In the genomic region with DNA sequence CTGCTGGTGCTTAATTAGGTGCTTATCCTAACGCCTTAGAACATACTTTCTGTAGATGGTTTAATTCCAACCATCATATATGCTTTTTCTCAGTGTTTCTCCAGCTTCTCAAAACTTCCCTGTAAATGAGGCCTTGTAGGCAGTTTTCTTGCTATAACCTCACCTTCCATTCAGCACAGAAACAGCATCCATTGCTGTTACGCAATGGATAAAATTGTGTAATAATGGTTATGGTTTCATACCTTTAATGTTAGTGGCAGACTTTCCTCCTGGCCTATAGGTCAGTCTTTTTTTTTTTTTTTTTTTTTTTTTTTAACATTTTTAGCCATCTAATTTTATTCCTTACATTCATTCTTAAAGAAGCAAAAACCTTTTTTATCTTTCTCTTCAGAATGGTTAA, we compare ENCODE assay signal across 25 cellular contexts.
DNase-seq lines count a peak whose midpoint lies in the region; ATAC-seq, FAIRE-seq and TF ChIP-seq lines count a peak whose summit lies in the region.
"Had no signal": no experiment of that assay in that cellular context is flagged by ENCODE, and none has a peak within 500 bp of the region (broad histone marks: within the 10 kb centered on the region; RNA-seq: fewer than 3 reads in every experiment).

No MANE protein-coding gene starts in this region.

- POLR2A ChIA-PET in H1 (lab: Charles Lee; ENCODE audit: partially characterized antibody): no interaction called here

- CTCF ChIA-PET in H1 (lab: Charles Lee; ENCODE audit: partially characterized antibody): no interaction called here

- DNase-seq in NCI-H2107 treated with DMSO at 0.1 percent for 48 hours (lab: John Stamatoyannopoulos, UW; ENCODE audit: unreplicated experiment): peak; percentile 9
- DNase-seq in NCI-H2107 (lab: John Stamatoyannopoulos, UW): no peak
- DNase-seq in NCI-H510A (lab: John Stamatoyannopoulos, UW): peak; percentile 5
- DNase-seq in H1 (ENCODE audit: low read depth in 1 of 2, low spot score in 2 of 2): no peak
- DNase-seq in glomerular visceral epithelial cell (ENCODE audit: extremely low spot score): peak; percentile 2
- no peak for DNase-seq in psoas muscle
- DNase-seq in epidermal melanocyte (ENCODE audit: insufficient read length, low spot score): no peak
- DNase-seq: 8988T; CD4-positive, alpha-beta memory T cell; DND-41; GM23248; HCEC 1CT; MV-4-11; NCI-H1694; NCI-H2081; NCI-H446 treated with DMSO at 0.1 percent for 48 hours; NCI-H774; NK-92 treated with Interleukin-12 subunit alpha and Interleukin-12 subunit beta, amount 100 ng/mL, for 24 hours; T-cell had no signal

- H3K9me3 ChIP-seq in H1 (ENCODE audit: insufficient read depth in 2 of 2, low read depth in 1 of 2, low read length in 1 of 2) (no peaks in the 10 kb centered on the region), psoas muscle (no peaks in the 10 kb centered on the region)

- H3K27me3 ChIP-seq in H1 (replicated peaks in 1 of 4; ENCODE audit: control insufficient read depth in 3 of 4, extremely low read depth in 1 of 4, insufficient read depth in 3 of 4, low read length in 3 of 4): no peaks in the 10 kb centered on the region
- no peaks in the 10 kb centered on the region for H3K27me3 ChIP-seq in psoas muscle (ENCODE audit: insufficient read depth in 3 of 3, low read length in 2 of 3)
- H3K27me3 ChIP-seq: BLaER1 treated with 17β-estradiol and CSF1 and Interleukin-3, amounts not matched to agents 10 nM and 100 nM had no signal

- no peaks in the 10 kb centered on the region for H4K20me1 ChIP-seq in H1 (replicated peaks in 1 of 2; ENCODE audit: control insufficient read depth in 1 of 2, insufficient read depth in 2 of 2, low read length in 2 of 2)
- H4K20me1 ChIP-seq: BLaER1 treated with 17β-estradiol and CSF1 and Interleukin-3, amounts not matched to agents 10 nM and 100 nM had no signal

- H3K4me1 ChIP-seq in H1 (replicated peaks in 1 of 4; ENCODE audit: control insufficient read depth in 3 of 4, insufficient read depth in 4 of 4, low read length in 3 of 4) (no peaks in the 10 kb centered on the region), psoas muscle (no peaks in the 10 kb centered on the region)
- H3K4me1 ChIP-seq: BLaER1 treated with 17β-estradiol and CSF1 and Interleukin-3, amounts not matched to agents 10 nM and 100 nM had no signal

- no peaks in the 10 kb centered on the region for H3K79me2 ChIP-seq in H1 (ENCODE audit: control insufficient read depth in 1 of 2, insufficient read depth in 2 of 2, low read length in 2 of 2)

- no peak overlapping the region for H2BK120ac ChIP-seq in H1 (replicated peaks; ENCODE audit: low read depth, low read length)

- H3K9ac ChIP-seq in H1 (replicated peaks in 1 of 4; ENCODE audit: extremely low read depth in 1 of 4, low read depth in 3 of 4, low read length in 3 of 4): no peak overlapping the region
- H3K9ac ChIP-seq: BLaER1 treated with 17β-estradiol and CSF1 and Interleukin-3, amounts not matched to agents 10 nM and 100 nM; GM23248 had no signal

- TF ChIP-seq RAD21 in H1 (IDR thresholded peaks at IDR 0.05 in 1 of 2, conservative IDR thresholded peaks at IDR 0.05 in 1 of 2; ENCODE audit: low read depth in 2 of 2, low read length in 2 of 2): no peak

- H3K4me2 ChIP-seq in H1 (ENCODE audit: insufficient read depth in 1 of 2, low read depth in 2 of 2, low read length in 2 of 2): no peak overlapping the region
- H3K4me2 ChIP-seq: BLaER1 treated with 17β-estradiol and CSF1 and Interleukin-3, amounts not matched to agents 10 nM and 100 nM had no signal

- H3K27ac ChIP-seq in H1 (ENCODE audit: low read depth, low read length) (no peak overlapping the region), psoas muscle (no peak overlapping the region)
- H3K27ac ChIP-seq: BLaER1 treated with 17β-estradiol and CSF1 and Interleukin-3, amounts not matched to agents 10 nM and 100 nM; GM23248 had no signal

- 79% methylated on average over 2 of the region's 2 CpGs; no CpG with 5 or more reads in 1 of the 2 experiments for WGBS in H1 (ENCODE audit: extremely low coverage in 1 of 2, insufficient coverage in 1 of 2, insufficient read length in 1 of 2, insufficient replicate concordance in 2 of 2, low coverage in 1 of 2, low lambda C conversion rate in 2 of 2, missing lambda C conversion rate in 1 of 2), 2 experiments
- WGBS in psoas muscle, 3 donors: 53 to 59% (median 56%) methylated on average over 2 of the region's 2 CpGs

- no peak overlapping the region for H4K91ac ChIP-seq in H1 (replicated peaks; ENCODE audit: insufficient read length, low read length)

- no peak overlapping the region for H3K56ac ChIP-seq in H1 (replicated peaks; ENCODE audit: insufficient read length, low read depth, low read length)

- H2BK20ac ChIP-seq in H1 (ENCODE audit: low read length): no peak overlapping the region

- H3K23me2 ChIP-seq in H1 (ENCODE audit: low read depth, low read length): no peaks in the 10 kb centered on the region

- no peak for FAIRE-seq in H1 (lab: Jason Lieb, UNC)
- FAIRE-seq: GM12891, K562 had no signal

- no peak overlapping the region for H2AFZ ChIP-seq in H1 (ENCODE audit: low read length)
- H2AFZ ChIP-seq: GM23248 had no signal

- H3K4me3 ChIP-seq in H1 (ENCODE audit: extremely low read depth in 1 of 4, insufficient read depth in 2 of 4, low read depth in 3 of 4, low read length in 4 of 4) (no peak overlapping the region), psoas muscle (no peak overlapping the region)
- H3K4me3 ChIP-seq: BLaER1 treated with 17β-estradiol and CSF1 and Interleukin-3, amounts not matched to agents 10 nM and 100 nM; GM23248; K562 had no signal

- intact Hi-C loops in psoas muscle (cut with DNase I): no loop called here

- TF ChIP-seq POLR2A in H1 (IDR thresholded peaks at IDR 0.05; ENCODE audit: control extremely low read depth in 1 of 2, low read depth in 2 of 2, low read length in 2 of 2): no peak

- TF ChIP-seq CTCF in H1 (IDR thresholded peaks at IDR 0.05; ENCODE audit: control extremely low read depth in 1 of 3, insufficient read depth in 1 of 3, low read depth in 1 of 3, low read length in 3 of 3) (no peak), psoas muscle (IDR thresholded peaks at IDR 0.05) (no peak)

- TF ChIP-seq EP300 in H1 (IDR thresholded peaks at IDR 0.05; ENCODE audit: borderline replicate concordance in 1 of 2, low read depth in 2 of 2, low read length in 2 of 2): no peak

- H3K23ac ChIP-seq in H1 (ENCODE audit: insufficient read length): no peak overlapping the region

- no peak overlapping the region for H3K4ac ChIP-seq in H1 (replicated peaks; ENCODE audit: insufficient read length, low read depth, low read length)

- H2AK5ac ChIP-seq in H1 (ENCODE audit: low read depth, low read length): no peak overlapping the region

- no peak overlapping the region for H4K5ac ChIP-seq in H1 (ENCODE audit: insufficient read length, low read depth, low read length)

- H4K8ac ChIP-seq in H1 (ENCODE audit: extremely low read depth, insufficient read depth, low read length): no peak overlapping the region

- no peak overlapping the region for H2BK12ac ChIP-seq in H1 (ENCODE audit: low read depth, low read length)

- H3K36me3 ChIP-seq in H1 (ENCODE audit: control insufficient read depth in 2 of 4, insufficient read depth in 4 of 4, low read length in 3 of 4) (no peaks in the 10 kb centered on the region), psoas muscle (ENCODE audit: insufficient read depth in 1 of 2, low read depth in 1 of 2) (no peaks in the 10 kb centered on the region)
- H3K36me3 ChIP-seq: BLaER1 treated with 17β-estradiol and CSF1 and Interleukin-3, amounts not matched to agents 10 nM and 100 nM had no signal

- H2BK5ac ChIP-seq in H1 (ENCODE audit: low read depth, low read length): no peak overlapping the region

- ATAC-seq in psoas muscle (no peak), GM18517 (IDR thresholded peaks at IDR 0.05; ENCODE audit: unreplicated experiment) (no peak)
- ATAC-seq: K562, Panc1, SK-N-SH treated with all-trans-retinoic acid at 6 μM for 48 hours, T-cell had no signal

- H2BK15ac ChIP-seq in H1 (ENCODE audit: low read length): no peak overlapping the region

- no peak overlapping the region for H3K14ac ChIP-seq in H1 (ENCODE audit: insufficient read length)

- no peaks in the 10 kb centered on the region for H3K79me1 ChIP-seq in H1 (ENCODE audit: low read depth, low read length)

- H3K18ac ChIP-seq in H1 (ENCODE audit: extremely low read depth, low read length): no peak overlapping the region

TF ChIP-seq in H1, 55 proteins besides CTCF, POLR2A, EP300 and RAD21:
- TF ChIP-seq JUN (IDR thresholded peaks at IDR 0.05; ENCODE audit: low read depth, low read length) (no peak), KDM5A (IDR thresholded peaks at IDR 0.05; ENCODE audit: low read length) (no peak), CEBPB (IDR thresholded peaks at IDR 0.05; ENCODE audit: low read depth, low read length) (peak; percentile 68; the same call in 1 of the 2 replicates), POU5F1 (IDR thresholded peaks at IDR 0.05; ENCODE audit: low read depth, low read length) (no peak), CHD1 (IDR thresholded peaks at IDR 0.05; ENCODE audit: low read depth, low read length) (no peak), POLR2AphosphoS5 (IDR thresholded peaks at IDR 0.05; ENCODE audit: low read depth, low read length) (no peak)

Comparison
In these comparisons a context has a peak if more than half of its experiments do, and no peak if none do; other contexts are left out.
1. DNase-seq: peak in NCI-H2107 treated with DMSO at 0.1 percent for 48 hours (single experiment), NCI-H510A (single experiment) and glomerular visceral epithelial cell (single experiment); none in NCI-H2107 (single experiment), H1 (0 of 2), psoas muscle (0 of 2) and epidermal melanocyte (single experiment).